9 cellular contexts compared by ENCODE assay signal in the genomic region with DNA sequence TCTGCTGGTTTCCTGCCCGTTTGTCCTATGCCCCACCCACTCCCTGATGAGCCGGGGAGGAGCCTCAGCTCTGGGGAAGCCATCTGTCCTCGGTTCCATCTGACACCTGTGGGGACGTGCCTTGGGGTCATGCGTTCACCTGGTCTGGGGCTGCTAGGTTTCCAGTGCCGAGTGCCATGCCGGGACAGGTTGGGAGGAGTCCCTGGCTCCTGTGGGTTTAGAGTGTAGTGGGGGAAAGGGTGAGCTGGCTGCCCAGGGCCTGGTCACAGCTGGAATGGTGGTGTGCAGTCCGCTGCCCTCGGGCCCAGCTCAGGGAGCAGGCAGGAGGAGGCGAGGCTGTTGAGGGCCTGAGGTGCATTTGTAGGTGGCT. TPM values are rescaled to one million over a fixed set of nuclear protein-coding genes. Genes with fewer than 3 reads are reported as not detected.
A peak's percentile ranks its signal among the peaks of the same experiment; 100 is the strongest.
DNase-seq lines count a peak whose midpoint lies in the region; ATAC-seq, FAIRE-seq and TF ChIP-seq lines count a peak whose summit lies in the region.
"Had no signal": no experiment of that assay in that cellular context is flagged by ENCODE, and none has a peak within 500 bp of the region (broad histone marks: within the 10 kb centered on the region; RNA-seq: fewer than 3 reads in every experiment).

No MANE protein-coding gene starts in this region.

- WGBS in GM12878 (ENCODE audit: insufficient coverage, insufficient replicate concordance, low lambda C conversion rate, missing lambda C conversion rate): 40% methylated on average over 10 of the region's 10 CpGs
- WGBS in thymus: 48% methylated on average over 10 of the region's 10 CpGs

- no peak for FAIRE-seq in GM12878 (lab: Jason Lieb, UNC)
- FAIRE-seq: A204.1 had no signal

- intact Hi-C loops in GM12878 (cut with micrococcal nuclease; ENCODE audit: unreplicated experiment): loop anchor here (2.0 kb wide), 1 partner anchor 59 kb away; no protein-coding TSS in a partner anchor

- peaks cover 58% of the 10 kb centered on the region for H3K79me2 ChIP-seq in GM12878 (ENCODE audit: control insufficient read depth, insufficient read depth, low read length)

- H3K9me3 ChIP-seq in GM12878 (replicated peaks; ENCODE audit: control insufficient read depth, insufficient read depth, low read length): no peaks in the 10 kb centered on the region
- H3K9me3 ChIP-seq in thymus (ENCODE audit: control insufficient read depth): no peaks in the 10 kb centered on the region

- peak; percentile 74 for DNase-seq in DMS 273 (lab: John Stamatoyannopoulos, UW; ENCODE audit: unreplicated experiment)
- no peak for DNase-seq in DMS 273 treated with DMSO at 0.1 percent for 48 hours (lab: John Stamatoyannopoulos, UW)
- peak; percentile 69 for DNase-seq in NCI-H510A (lab: John Stamatoyannopoulos, UW)
- DNase-seq in GM12878 (ENCODE audit: low read depth, low spot score): no peak
- DNase-seq in left kidney (ENCODE audit: low read depth, low spot score): peak; percentile 78
- DNase-seq in NCI-H1092 (lab: John Stamatoyannopoulos, UW): no peak

- H3K27me3 ChIP-seq in GM12878 (replicated peaks in 1 of 2; ENCODE audit: control insufficient read depth in 2 of 2, insufficient read depth in 2 of 2, low read length in 1 of 2) (no peaks in the 10 kb centered on the region), thymus (ENCODE audit: control insufficient read depth, insufficient read depth) (no peaks in the 10 kb centered on the region)

- H3K36me3 ChIP-seq in GM12878 (ENCODE audit: control insufficient read depth in 2 of 2, insufficient read depth in 2 of 2, low read length in 1 of 2) (peaks cover 0 to 2% of the 10 kb centered on the region in 2 experiments; a peak in 1 of 4 replicates), thymus (ENCODE audit: control insufficient read depth, insufficient read depth) (peaks cover 3% of the 10 kb centered on the region)

- peak overlapping the region; percentile 95 for H3K4me3 ChIP-seq in GM12878
- H3K4me3 ChIP-seq in thymus (ENCODE audit: low read length): peak overlapping the region; percentile 85

- ATAC-seq in GM12878 (peak; percentile 21), HG03159 (IDR thresholded peaks at IDR 0.05; ENCODE audit: unreplicated experiment) (no peak)

- H3K27ac ChIP-seq in GM12878 (ENCODE audit: control insufficient read depth, insufficient read depth) (no peak overlapping the region), thymus (ENCODE audit: low read depth) (no peak overlapping the region)

- peak overlapping the region; percentile 75; the same call in 1 of the 2 replicates for H3K9ac ChIP-seq in GM12878 (ENCODE audit: control insufficient read depth, insufficient read depth, low read length)

- H4K20me1 ChIP-seq in GM12878 (ENCODE audit: control insufficient read depth, insufficient read depth): peaks cover 10% of the 10 kb centered on the region

- no peak for TF ChIP-seq EP300 in GM12878 (IDR thresholded peaks at IDR 0.05; ENCODE audit: borderline replicate concordance in 1 of 2, control insufficient read depth in 1 of 2, low read depth in 2 of 2, low read length in 2 of 2)

- in situ Hi-C loops in GM12878 (cut with MboI): no loop called here

- no peak for TF ChIP-seq POLR2A in GM12878 (IDR thresholded peaks at IDR 0.05; ENCODE audit: low read depth, low read length)

- POLR2A ChIA-PET in GM12878 (lab: Charles Lee): interaction anchor here (0.5 kb wide), 1 partner anchor 1490 kb away, joined by 5 read pairs; no protein-coding TSS in a partner anchor

- H3K4me1 ChIP-seq in GM12878 (ENCODE audit: control insufficient read depth, insufficient read depth, low read length): peaks cover 12% of the 10 kb centered on the region
- H3K4me1 ChIP-seq in thymus (ENCODE audit: control insufficient read depth, insufficient read depth, low read length): peaks cover 16% of the 10 kb centered on the region

- H3K4me2 ChIP-seq in GM12878 (ENCODE audit: control insufficient read depth, insufficient read depth): peak overlapping the region; percentile 91

- no peak overlapping the region for H2AFZ ChIP-seq in GM12878 (ENCODE audit: control insufficient read depth, low read depth, low read length)

- TF ChIP-seq CTCF in GM12878 (IDR thresholded peaks at IDR 0.05 in 2 of 3, conservative IDR thresholded peaks at IDR 0.05 in 1 of 3; ENCODE audit: control insufficient read depth in 2 of 3, extremely low read depth in 1 of 3, insufficient read depth in 1 of 3, low read depth in 3 of 3, low read length in 3 of 3): no peak

- RAD21 ChIA-PET in GM12878 (lab: Charles Lee; ENCODE audit: unreplicated experiment): interaction anchor here (0.7 to 2.1 kb wide), 3 partner anchors 60 to 162 kb away, joined by 4 to 7 read pairs (median 5); no protein-coding TSS in a partner anchor

- SMC1A ChIA-PET in GM12878 (lab: Charles Lee; ENCODE audit: uncharacterized antibody, unreplicated experiment): interaction anchor here (0.9 to 1.0 kb wide), 2 partner anchors 9 to 60 kb away, joined by 3 to 4 read pairs; no protein-coding TSS in a partner anchor

- TF ChIP-seq RAD21 in GM12878 (IDR thresholded peaks at IDR 0.05; ENCODE audit: insufficient read depth, low read depth, low read length): no peak

- CTCF ChIA-PET in GM12878 (lab: Yijun Ruan, JAX): interaction anchor here (0.7 to 2.6 kb wide), 5 partner anchors 9 to 162 kb away, joined by 3 to 15 read pairs (median 5); partner anchors contain the start of gene PLIN3

- BruUV-seq in GM12878 (replicated peaks; lab: Mats Ljungman, UMichigan): no TSS peak

TF ChIP-seq in GM12878, 131 proteins besides CTCF, POLR2A, EP300 and RAD21:
- peak; percentile 68; the same call in 1 of the 2 replicates for TF ChIP-seq HDGF (IDR thresholded peaks at IDR 0.05)
- no peak for TF ChIP-seq HDAC6 (IDR thresholded peaks at IDR 0.05; ENCODE audit: unreplicated experiment)
- TF ChIP-seq POLR2AphosphoS2 (IDR thresholded peaks at IDR 0.05; ENCODE audit: low read depth, low read length): no peak
- TF ChIP-seq, protein P1, sequence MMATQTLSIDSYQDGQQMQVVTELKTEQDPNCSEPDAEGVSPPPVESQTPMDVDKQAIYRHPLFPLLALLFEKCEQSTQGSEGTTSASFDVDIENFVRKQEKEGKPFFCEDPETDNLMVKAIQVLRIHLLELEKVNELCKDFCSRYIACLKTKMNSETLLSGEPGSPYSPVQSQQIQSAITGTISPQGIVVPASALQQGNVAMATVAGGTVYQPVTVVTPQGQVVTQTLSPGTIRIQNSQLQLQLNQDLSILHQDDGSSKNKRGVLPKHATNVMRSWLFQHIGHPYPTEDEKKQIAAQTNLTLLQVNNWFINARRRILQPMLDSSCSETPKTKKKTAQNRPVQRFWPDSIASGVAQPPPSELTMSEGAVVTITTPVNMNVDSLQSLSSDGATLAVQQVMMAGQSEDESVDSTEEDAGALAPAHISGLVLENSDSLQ (IDR thresholded peaks at IDR 0.05): peak; percentile 23; the same call in 1 of the 2 replicates
- TF ChIP-seq MYC (IDR thresholded peaks at IDR 0.05; ENCODE audit: insufficient read depth, insufficient read length, insufficient replicate concordance, low read length, severe bottlenecking): no peak
- no peak for TF ChIP-seq ZNF622 (IDR thresholded peaks at IDR 0.05)
- TF ChIP-seq NR2C2 (IDR thresholded peaks at IDR 0.05; ENCODE audit: borderline replicate concordance, control insufficient read depth, insufficient read length, low read depth): no peak

RNA-seq across cellular contexts. Expression of gene KDM4B, which starts 2.5 kb away (rescaled TPM):
- 152 and 157 TPM in 2 replicates for total RNA-seq in GM12878 (2013; cell fraction: nucleolus; rRNA removed)
- total RNA-seq in GM12878 (2014; rRNA removed) (25.6 and 26.5 TPM in 2 replicates), GM12878 (2014; rRNA removed; fragmentation: Illumina TruSeq; extraction: Trizol) (11.3 and 12.3 TPM in 2 replicates), GM12878 (2021) (49.6 and 50.2 TPM in 2 replicates)
- polyA plus RNA-seq in GM12878 (2011; ENCODE audit: low read depth): 11.6 TPM
- polyA plus RNA-seq in GM12878 (2011; rRNA removed) (8.0 and 16.0 TPM in 2 replicates), GM12878 (2014; fragmentation: Illumina TruSeq; extraction: Trizol) (3.1 and 7.6 TPM in 2 replicates), GM12878 (2014; fragmentation: Nextera tagmentation; extraction: Ambion mirVana) (1 to 10 TPM in 1 of 2 experiments, under 1 TPM in 1; 0.47 to 1.8 TPM), GM12878 (2014; rRNA removed) (32.2 and 33.7 TPM in 2 replicates), GM12878 (2016; fragmentation: Nextera tagmentation; extraction: Ambion mirVana) (10 to 100 TPM; 16.4 to 19.1 TPM), thymus (24.6 TPM)
- polyA plus RNA-seq in GM12878 (2011; cell fraction: cytosol; rRNA removed): 17.7 and 21.6 TPM in 2 replicates
- 69.2 and 77.9 TPM in 2 replicates for polyA plus RNA-seq in GM12878 (2011; cell fraction: nucleus; rRNA removed)
- polyA plus RNA-seq in GM12878 (2012): 41.0 and 42.8 TPM in 2 replicates
- 28.3 and 50.6 TPM in 2 replicates for polyA minus RNA-seq in GM12878 (2011; rRNA and poly(A)+ RNA removed)
- polyA minus RNA-seq in GM12878 (2011; cell fraction: cytosol; rRNA and poly(A)+ RNA removed): 23.2 and 24.5 TPM in 2 replicates
- polyA minus RNA-seq in GM12878 (2011; cell fraction: nucleus; rRNA and poly(A)+ RNA removed): 47.8 and 58.7 TPM in 2 replicates

Comparison
In these comparisons a context has a peak if more than half of its experiments do, and no peak if none do; other contexts are left out.
1. DNase-seq: peak in DMS 273 (single experiment), NCI-H510A (single experiment) and left kidney (single experiment); none in DMS 273 treated with DMSO at 0.1 percent for 48 hours (single experiment), GM12878 (single experiment) and NCI-H1092 (single experiment).